Comparison of ENCODE assay signal across 24 cellular contexts in the genomic region with DNA sequence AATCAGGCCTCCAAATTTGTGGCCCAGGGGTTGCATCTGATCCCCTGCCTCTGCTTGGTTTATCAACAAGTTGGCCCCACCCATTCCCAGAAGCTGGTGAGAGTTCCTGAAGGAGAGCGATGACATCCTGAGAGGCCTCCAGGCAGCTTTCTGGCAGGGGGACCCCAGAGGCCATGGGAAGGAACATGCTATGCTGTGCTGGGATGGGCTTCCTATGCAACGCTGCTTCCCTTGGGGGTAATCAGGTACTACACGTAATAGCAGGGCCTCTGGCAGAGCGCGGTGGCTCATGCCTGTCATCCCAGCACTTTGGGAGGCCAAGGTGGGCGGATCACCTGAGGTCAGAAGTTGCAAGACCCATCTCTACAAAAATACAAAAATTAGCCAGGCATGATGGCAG.
"Had no signal": no experiment of that assay in that cellular context is flagged by ENCODE, and none has a peak within 500 bp of the region (broad histone marks: within the 10 kb centered on the region; RNA-seq: fewer than 3 reads in every experiment).

No MANE protein-coding gene starts in this region.

- H3K9me3 Mint-ChIP-seq: activated CD8-positive, alpha-beta T cell treated with anti-CD3 and anti-CD28 coated beads for 36 hours; activated T-cell treated with anti-CD3 and anti-CD28 coated beads, Interleukin-2, amount 50 U/mL, for 4 hours; activated T-helper 17 cell treated with anti-CD3 and anti-CD28 coated beads, Interleukin-2, amount 50 U/mL, for 72 hours; dendritic cell treated with granulocyte-macrophage colony-stimulating factor and Interleukin-4, amounts not matched to agents 40 ng/mL and 50 ng/mL, for 4 days; immature natural killer cell; naive thymus-derived CD4-positive, alpha-beta T cell had no signal

- H3K36me3 ChIP-seq: ovary had no signal

- H3K4me1 ChIP-seq: sigmoid colon, tibial nerve had no signal

- H3K27ac Mint-ChIP-seq: activated CD8-positive, alpha-beta T cell treated with anti-CD3 and anti-CD28 coated beads for 36 hours; activated T-helper 17 cell treated with anti-CD3 and anti-CD28 coated beads, Interleukin-2, amount 50 U/mL, for 72 hours; dendritic cell treated with granulocyte-macrophage colony-stimulating factor and Interleukin-4, amounts not matched to agents 40 ng/mL and 50 ng/mL, for 4 days; immature natural killer cell; naive thymus-derived CD4-positive, alpha-beta T cell; progenitor cell of endocrine pancreas; T-helper 17 cell had no signal

- H3K4me3 ChIP-seq: esophagus squamous epithelium, ovary, sigmoid colon, tibial nerve had no signal

- H3K27me3 ChIP-seq: brain microvascular endothelial cell, esophagus squamous epithelium, ovary, sigmoid colon, tibial nerve had no signal

- H3K4me1 Mint-ChIP-seq: immature natural killer cell had no signal

- H3K9me3 ChIP-seq: esophagus squamous epithelium, ovary, sigmoid colon, tibial nerve had no signal

- H3K27ac ChIP-seq: brain microvascular endothelial cell, ovary, sigmoid colon, tibial nerve had no signal

- DNase-seq: activated CD4-positive, alpha-beta T cell treated with anti-CD3 and anti-CD28 coated beads, Interleukin-2, amount 50 U/mL, for 1 hour; activated CD8-positive, alpha-beta T cell treated with anti-CD3 and anti-CD28 coated beads for 36 hours; activated gamma-delta T cell treated with Interleukin-2 at 50 U/mL for 16 hours; activated naive CD4-positive, alpha-beta T cell treated with anti-CD3 and anti-CD28 coated beads, Interleukin-2, amount 50 U/mL, for 16 hours; activated T-cell treated with anti-CD3 and anti-CD28 coated beads, Interleukin-2, amount 50 U/mL, for 4 hours; amniotic stem cell; brain microvascular endothelial cell; caudate nucleus; esophagus squamous epithelium; foreskin melanocyte; immature natural killer cell; midbrain; naive thymus-derived CD4-positive, alpha-beta T cell; ovary; sigmoid colon; small intestine; stimulated activated CD4-positive, alpha-beta T cell treated with anti-CD3 and anti-CD28 coated beads, Interleukin-1b, Interleukin-23, amount 100 ng/mL, for 48 hours; stimulated activated naive CD4-positive, alpha-beta T cell treated with Interleukin-2 at 50 U/mL for 16 hours; T-helper 17 cell; T1000 had no signal

- ATAC-seq: activated CD8-positive, alpha-beta T cell treated with anti-CD3 and anti-CD28 coated beads for 36 hours; activated T-cell treated with anti-CD3 and anti-CD28 coated beads, Interleukin-2, amount 50 U/mL, for 4 hours; activated T-helper 17 cell treated with anti-CD3 and anti-CD28 coated beads, Interleukin-2, amount 50 U/mL, for 72 hours; naive thymus-derived CD4-positive, alpha-beta T cell; T-helper 17 cell had no signal

- H3K4me3 Mint-ChIP-seq: activated CD8-positive, alpha-beta T cell treated with anti-CD3 and anti-CD28 coated beads for 36 hours; activated T-cell treated with anti-CD3 and anti-CD28 coated beads, Interleukin-2, amount 50 U/mL, for 4 hours; activated T-helper 17 cell treated with anti-CD3 and anti-CD28 coated beads, Interleukin-2, amount 50 U/mL, for 72 hours; dendritic cell treated with granulocyte-macrophage colony-stimulating factor and Interleukin-4, amounts not matched to agents 40 ng/mL and 50 ng/mL, for 4 days; immature natural killer cell; naive thymus-derived CD4-positive, alpha-beta T cell; T-helper 17 cell had no signal

- H3K27me3 Mint-ChIP-seq: activated CD8-positive, alpha-beta T cell treated with anti-CD3 and anti-CD28 coated beads for 36 hours; activated T-helper 17 cell treated with anti-CD3 and anti-CD28 coated beads, Interleukin-2, amount 50 U/mL, for 72 hours; dendritic cell treated with granulocyte-macrophage colony-stimulating factor and Interleukin-4, amounts not matched to agents 40 ng/mL and 50 ng/mL, for 4 days; naive thymus-derived CD4-positive, alpha-beta T cell; progenitor cell of endocrine pancreas; T-helper 17 cell had no signal
